17 cellular contexts compared by ENCODE assay signal in genomic region chr1:203600782-203601513, GRCh38. TPM values are rescaled to one million over a fixed set of nuclear protein-coding genes. Genes with fewer than 3 reads are reported as not detected.
DNase-seq lines count a peak whose midpoint lies in the region; ATAC-seq and TF ChIP-seq lines count a peak whose summit lies in the region.
"Had no signal": no experiment of that assay in that cellular context is flagged by ENCODE, and none has a peak within 500 bp of the region (broad histone marks: within the 10 kb centered on the region; RNA-seq: fewer than 3 reads in every experiment).

No MANE protein-coding gene starts in this region.

- CTCF ChIA-PET in activated CD4-positive, alpha-beta T cell treated with anti-CD3 and anti-CD28 coated beads, Interleukin-2, amount 10 ng/mL, durations not matched to agents 7 days and 5 days (lab: Charles Lee), result interaction anchor here (1.2 to 3.5 kb wide), 4 partner anchors 8 to 73 kb away, joined by 3 to 10 read pairs (median 8); no protein-coding TSS in a partner anchor

- H3K27me3 Mint-ChIP-seq in activated CD4-positive, alpha-beta T cell treated with anti-CD3 and anti-CD28 coated beads, Interleukin-2, amount 10 ng/mL, durations not matched to agents 7 days and 5 days, result peaks cover 5% of the 10 kb centered on the region

- peaks cover 33% of the 10 kb centered on the region for H3K4me1 Mint-ChIP-seq in activated CD4-positive, alpha-beta T cell treated with anti-CD3 and anti-CD28 coated beads, Interleukin-2, amount 10 ng/mL, durations not matched to agents 7 days and 5 days
- peaks cover 56% of the 10 kb centered on the region for H3K4me1 Mint-ChIP-seq in stimulated activated effector memory CD8-positive, alpha-beta T cell treated with anti-CD3 and anti-CD28 coated beads, Interleukin-12 subunit alpha, Interleukin-12 subunit beta, amount 100 ng/mL, for 72 hours

- peaks cover 2% of the 10 kb centered on the region for H3K9me3 Mint-ChIP-seq in activated CD4-positive, alpha-beta T cell treated with anti-CD3 and anti-CD28 coated beads, Interleukin-2, amount 10 ng/mL, durations not matched to agents 7 days and 5 days
- peaks cover 3% of the 10 kb centered on the region for H3K9me3 Mint-ChIP-seq in stimulated activated effector memory CD8-positive, alpha-beta T cell treated with anti-CD3 and anti-CD28 coated beads, Interleukin-12 subunit alpha, Interleukin-12 subunit beta, amount 100 ng/mL, for 72 hours
- H3K9me3 Mint-ChIP-seq: CD8-positive, alpha-beta memory T cell had no signal

- ATAC-seq in left ventricle myocardium superior, result peak; percentile 46
- no peak for ATAC-seq in stimulated activated effector memory CD8-positive, alpha-beta T cell treated with anti-CD3 and anti-CD28 coated beads, Interleukin-12 subunit alpha, Interleukin-12 subunit beta, amount 100 ng/mL, for 72 hours
- ATAC-seq: A549; activated CD4-positive, CD25-positive, alpha-beta regulatory T cell treated with anti-CD3 and anti-CD28 coated beads, Interleukin-2, amount 50 U/mL, for 24 hours; foreskin keratinocyte had no signal

- POLR2A ChIA-PET in activated CD4-positive, alpha-beta T cell treated with anti-CD3 and anti-CD28 coated beads, Interleukin-2, amount 10 ng/mL, durations not matched to agents 7 days and 5 days (lab: Charles Lee), result no interaction called here

- no peak for DNase-seq in activated CD4-positive, alpha-beta T cell treated with anti-CD3 and anti-CD28 coated beads, Interleukin-2, amount 10 ng/mL, durations not matched to agents 7 days and 5 days
- DNase-seq in activated CD4-positive, alpha-beta T cell treated with anti-CD3 and anti-CD28 coated beads for 48 hours, result no peak
- DNase-seq in left ventricle myocardium superior (no peak), HPDE6-E6E7 (ENCODE audit: extremely low spot score) (no peak), NCI-H128 (lab: John Stamatoyannopoulos, UW; ENCODE audit: unreplicated experiment) (no peak)
- no peak for DNase-seq in stimulated activated effector memory CD8-positive, alpha-beta T cell treated with anti-CD3 and anti-CD28 coated beads, Interleukin-12 subunit alpha, Interleukin-12 subunit beta, amount 100 ng/mL, for 72 hours (ENCODE audit: low spot score in 2 of 2)
- DNase-seq in stimulated activated CD8-positive, alpha-beta memory T cell treated with anti-CD3 and anti-CD28 coated beads, Interleukin-4, amount 100 ng/mL, for 48 hours, result no peak
- DNase-seq: CD8-positive, alpha-beta memory T cell; cerebellar nuclear complex; midbrain; NCI-H526; Peyer's patch; substantia nigra had no signal

- peaks cover 1% of the 10 kb centered on the region for H3K36me3 Mint-ChIP-seq in activated CD4-positive, alpha-beta T cell treated with anti-CD3 and anti-CD28 coated beads, Interleukin-2, amount 10 ng/mL, durations not matched to agents 7 days and 5 days (ENCODE audit: low read depth)
- H3K36me3 Mint-ChIP-seq in stimulated activated effector memory CD8-positive, alpha-beta T cell treated with anti-CD3 and anti-CD28 coated beads, Interleukin-12 subunit alpha, Interleukin-12 subunit beta, amount 100 ng/mL, for 72 hours, result no peaks in the 10 kb centered on the region

- peak overlapping the region; percentile 15 for H3K27ac Mint-ChIP-seq in activated CD4-positive, alpha-beta T cell treated with anti-CD3 and anti-CD28 coated beads, Interleukin-2, amount 10 ng/mL, durations not matched to agents 7 days and 5 days
- peak overlapping the region; percentile 74 for H3K27ac Mint-ChIP-seq in stimulated activated effector memory CD8-positive, alpha-beta T cell treated with anti-CD3 and anti-CD28 coated beads, Interleukin-12 subunit alpha, Interleukin-12 subunit beta, amount 100 ng/mL, for 72 hours

- H3K4me3 Mint-ChIP-seq in activated CD4-positive, alpha-beta T cell treated with anti-CD3 and anti-CD28 coated beads, Interleukin-2, amount 10 ng/mL, durations not matched to agents 7 days and 5 days, result no peak overlapping the region
- H3K4me3 Mint-ChIP-seq in stimulated activated effector memory CD8-positive, alpha-beta T cell treated with anti-CD3 and anti-CD28 coated beads, Interleukin-12 subunit alpha, Interleukin-12 subunit beta, amount 100 ng/mL, for 72 hours, result no peak overlapping the region
- H3K4me3 Mint-ChIP-seq: CD8-positive, alpha-beta memory T cell had no signal

- intact Hi-C loops in left ventricle myocardium superior (cut with micrococcal nuclease), result no loop called here

TF ChIP-seq in PFSK-1, 5 proteins besides CTCF, POLR2A, EP300 and RAD21:
- TF ChIP-seq POLR2AphosphoS5 (IDR thresholded peaks at IDR 0.05; ENCODE audit: low read depth, low read length), result no peak
- peak; percentile 56 to 82; a peak in 3 of 4 replicates for TF ChIP-seq REST (IDR thresholded peaks at IDR 0.05; ENCODE audit: insufficient read depth in 1 of 2, low read depth in 2 of 2, low read length in 2 of 2)
- TF ChIP-seq TAF1 (IDR thresholded peaks at IDR 0.05; ENCODE audit: borderline replicate concordance, insufficient read depth, low read length), result no peak
- no peak for TF ChIP-seq SIN3A (IDR thresholded peaks at IDR 0.05; ENCODE audit: borderline replicate concordance, insufficient read depth, low read length)
- TF ChIP-seq FOXP2 (optimal IDR thresholded peaks at IDR 0.05; ENCODE audit: borderline replicate concordance, extremely low read depth, extremely low read length, insufficient read depth), result no peak

RNA-seq across cellular contexts. Expression of gene ATP2B4, which starts 25.7 kb away (rescaled TPM):
- 10 to 100 TPM; 77.8 to 82.4 TPM for total RNA-seq in activated CD4-positive, alpha-beta T cell treated with anti-CD3 and anti-CD28 coated beads, Interleukin-2, amount 10 ng/mL, durations not matched to agents 7 days and 5 days
- 4.6 TPM for polyA plus RNA-seq in PFSK-1 (2012; ENCODE audit: insufficient read length, low read depth)
- total RNA-seq in left ventricle myocardium superior, result 69.5 TPM
